ENCODE assay signal across 8 cellular contexts in the genomic region with DNA sequence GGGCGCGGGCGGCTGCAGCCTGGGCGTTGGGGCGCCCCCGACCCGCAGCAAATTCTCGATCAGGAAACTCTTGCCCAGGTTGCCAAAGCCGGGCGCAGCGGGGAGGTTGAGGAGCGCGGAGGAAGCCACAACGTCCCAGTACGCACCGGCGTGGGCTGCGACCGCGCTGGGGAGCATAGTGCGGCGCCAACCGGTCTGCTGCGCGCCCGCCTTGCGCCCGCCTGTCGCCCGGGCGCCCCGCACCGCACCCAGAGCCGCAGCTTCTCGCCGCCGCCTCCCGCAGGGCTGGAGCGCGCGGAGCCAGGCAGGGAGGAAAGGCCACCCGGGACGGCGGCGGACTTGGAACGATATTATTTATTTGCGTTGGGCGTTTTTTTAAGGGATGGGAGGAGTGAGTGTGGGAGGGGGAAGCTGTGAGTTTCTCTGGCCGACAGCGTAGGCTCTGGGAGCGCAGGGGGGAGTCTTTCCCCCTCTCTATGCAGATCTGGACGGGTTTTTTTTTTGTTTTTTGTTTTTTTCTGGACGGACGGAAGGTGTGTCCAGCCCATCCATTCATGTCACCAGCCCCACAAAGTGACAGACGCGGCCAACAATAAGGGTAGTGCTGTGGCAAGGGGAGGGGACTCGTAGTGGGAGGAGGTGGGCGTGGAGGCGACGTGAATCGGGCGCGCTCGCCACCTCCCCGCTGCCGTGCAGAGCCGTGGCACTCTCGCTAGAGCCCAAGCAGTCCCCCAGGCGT. TPM values are rescaled to one million over a fixed set of nuclear protein-coding genes. Genes with fewer than 3 reads are reported as not detected.
DNase-seq lines count a peak whose midpoint lies in the region; ATAC-seq, FAIRE-seq and TF ChIP-seq lines count a peak whose summit lies in the region.

DBX2 (minus strand) TSS at position 349 of the 739 bp plus-strand sequence; CDS start at position 177, 172 bp downstream.

- H3K27me3 Mint-ChIP-seq in astrocyte (ENCODE audit: low read depth, unreplicated experiment): peaks cover 51% of the 10 kb centered on the region
- H3K27me3 Mint-ChIP-seq in stimulated activated naive CD8-positive, alpha-beta T cell treated with anti-CD3 and anti-CD28 coated beads, Interleukin-15, amount 100 ng/mL, for 72 hours: peaks cover 86% of the 10 kb centered on the region

- peaks cover 1% of the 10 kb centered on the region for H3K4me1 Mint-ChIP-seq in astrocyte (ENCODE audit: low read depth, unreplicated experiment)
- peaks cover 17% of the 10 kb centered on the region for H3K4me1 Mint-ChIP-seq in stimulated activated naive CD8-positive, alpha-beta T cell treated with anti-CD3 and anti-CD28 coated beads, Interleukin-15, amount 100 ng/mL, for 72 hours

- H4K20me1 ChIP-seq in astrocyte (ENCODE audit: insufficient read depth, low read length): no peaks in the 10 kb centered on the region

- no peak for FAIRE-seq in astrocyte (lab: Jason Lieb, UNC)

- H3K9me3 ChIP-seq in astrocyte (ENCODE audit: insufficient read depth, low read depth, low read length): no peaks in the 10 kb centered on the region

- no peak for TF ChIP-seq CTCF in astrocyte (IDR thresholded peaks at IDR 0.05; ENCODE audit: insufficient read depth, low read depth, low read length)

- H3K4me2 ChIP-seq in astrocyte (ENCODE audit: low read length): peak within 1 kb of the TSS; percentile 92

- peaks cover 3% of the 10 kb centered on the region for H3K4me1 ChIP-seq in astrocyte (ENCODE audit: insufficient read depth, low read length)

- H3K36me3 ChIP-seq in astrocyte (ENCODE audit: insufficient read depth, low read length): no peaks in the 10 kb centered on the region

- peaks cover 32% of the 10 kb centered on the region for H3K27me3 ChIP-seq in astrocyte (ENCODE audit: insufficient read depth, low read length)

- no peaks in the 10 kb centered on the region for H3K9me3 Mint-ChIP-seq in astrocyte (ENCODE audit: unreplicated experiment)
- H3K9me3 Mint-ChIP-seq in stimulated activated naive CD8-positive, alpha-beta T cell treated with anti-CD3 and anti-CD28 coated beads, Interleukin-15, amount 100 ng/mL, for 72 hours: no peaks in the 10 kb centered on the region

- H3K36me3 Mint-ChIP-seq in astrocyte (ENCODE audit: low read depth, unreplicated experiment): no peaks in the 10 kb centered on the region

- H2AFZ ChIP-seq in astrocyte (ENCODE audit: low read depth, low read length): peak within 1 kb of the TSS; percentile 69

- no peak within 1 kb of the TSS for H3K27ac Mint-ChIP-seq in astrocyte (ENCODE audit: unreplicated experiment)
- H3K27ac Mint-ChIP-seq in stimulated activated naive CD8-positive, alpha-beta T cell treated with anti-CD3 and anti-CD28 coated beads, Interleukin-15, amount 100 ng/mL, for 72 hours: no peak within 1 kb of the TSS

- no peak within 1 kb of the TSS for H3K9ac ChIP-seq in astrocyte (ENCODE audit: low read length)

- peak within 1 kb of the TSS; percentile 55 for H3K4me3 ChIP-seq in astrocyte (ENCODE audit: insufficient read depth, low read depth, low read length)

- no peaks in the 10 kb centered on the region for H3K79me2 ChIP-seq in astrocyte (ENCODE audit: insufficient read depth, low read length)

- peak; percentile 53 for ATAC-seq in stimulated activated naive CD8-positive, alpha-beta T cell treated with anti-CD3 and anti-CD28 coated beads, Interleukin-15, amount 100 ng/mL, for 72 hours
- ATAC-seq in GM18502 (IDR thresholded peaks at IDR 0.05; ENCODE audit: poor library complexity, unreplicated experiment) (no peak), GM18907 (IDR thresholded peaks at IDR 0.05; ENCODE audit: unreplicated experiment) (no peak), HG02970 (IDR thresholded peaks at IDR 0.05; ENCODE audit: low FRiP score, unreplicated experiment) (no peak)

- peak within 1 kb of the TSS; percentile 82 for H3K4me3 Mint-ChIP-seq in astrocyte (ENCODE audit: unreplicated experiment)
- peak within 1 kb of the TSS; percentile 70 to 76 for H3K4me3 Mint-ChIP-seq in stimulated activated naive CD8-positive, alpha-beta T cell treated with anti-CD3 and anti-CD28 coated beads, Interleukin-15, amount 100 ng/mL, for 72 hours

- DNase-seq in NCI-H146 (lab: John Stamatoyannopoulos, UW) (peak; percentile 28), NCI-H146 treated with DMSO at 0.1 percent for 48 hours (lab: John Stamatoyannopoulos, UW; ENCODE audit: unreplicated experiment) (no peak), astrocyte (ENCODE audit: low read depth) (no peak), iPS-NIHi11 (ENCODE audit: low spot score) (peak; percentile 64)
- DNase-seq in stimulated activated naive CD8-positive, alpha-beta T cell treated with anti-CD3 and anti-CD28 coated beads, Interleukin-15, amount 100 ng/mL, for 72 hours: peak in 1 of 2 donors; percentile 4

- H3K27ac ChIP-seq in astrocyte (ENCODE audit: low read depth, low read length): no peak within 1 kb of the TSS

RNA-seq across cellular contexts. Expression of gene DBX2, which starts in this region (rescaled TPM):
- total RNA-seq in astrocyte: not detected in 2 replicates

Comparison
In these comparisons a context has a peak if more than half of its experiments do, and no peak if none do; other contexts are left out.
1. DNase-seq: peak in NCI-H146 (single experiment) and iPS-NIHi11 (single experiment); none in NCI-H146 treated with DMSO at 0.1 percent for 48 hours (single experiment) and astrocyte (single experiment).